ENCODE assay signal across 1 cellular context in the genomic region with DNA sequence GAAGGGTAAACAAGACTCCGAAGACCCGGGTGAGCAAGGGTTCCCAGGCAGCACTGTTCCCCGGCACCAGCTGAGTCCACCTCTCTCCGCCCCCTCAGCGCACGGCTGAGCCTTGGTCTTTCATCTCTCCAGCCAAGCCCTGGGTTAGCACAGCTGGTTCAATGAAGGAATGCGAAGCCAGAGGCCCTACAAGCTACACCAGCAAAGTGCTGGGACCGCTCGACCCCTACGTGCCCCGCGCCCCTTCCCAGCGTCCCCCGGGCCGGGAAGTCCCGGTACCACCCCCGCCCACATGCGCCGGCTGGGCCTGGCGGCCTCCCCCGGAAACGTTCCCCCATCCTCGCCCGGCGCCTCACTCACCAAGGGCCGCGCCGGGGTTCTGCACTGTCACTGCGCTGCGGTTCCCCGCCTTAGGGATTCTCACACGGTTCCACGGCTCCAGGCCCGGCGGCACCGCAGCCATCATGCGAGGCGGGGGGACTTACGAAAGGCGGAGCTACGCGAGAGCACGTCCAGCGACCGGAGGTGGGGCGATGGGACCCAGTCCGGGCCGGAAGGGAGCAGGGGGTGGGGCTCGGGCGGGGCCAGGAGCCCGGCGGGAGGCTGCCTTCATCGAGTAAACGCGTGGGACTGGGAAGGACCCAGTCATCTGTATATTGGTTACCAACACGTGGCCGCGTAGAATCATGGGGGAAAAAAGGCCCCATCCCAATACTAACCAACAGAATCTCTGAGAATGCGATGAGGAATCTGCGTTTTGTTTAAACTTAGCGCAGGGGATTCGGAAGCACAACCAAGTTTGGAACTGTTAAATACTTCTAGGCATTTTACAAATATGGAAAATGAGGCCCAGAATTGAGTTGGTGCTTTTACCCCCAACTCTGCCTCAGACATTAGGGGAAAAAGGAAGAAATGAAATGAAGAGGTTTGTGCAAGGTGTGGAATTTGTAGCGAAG.
TF ChIP-seq lines count a peak whose summit lies in the region.

No MANE protein-coding gene starts in this region.

TF ChIP-seq in GM23338, 12 proteins besides CTCF, POLR2A, EP300 and RAD21 (continued from another document):
- TF ChIP-seq, protein P1, sequence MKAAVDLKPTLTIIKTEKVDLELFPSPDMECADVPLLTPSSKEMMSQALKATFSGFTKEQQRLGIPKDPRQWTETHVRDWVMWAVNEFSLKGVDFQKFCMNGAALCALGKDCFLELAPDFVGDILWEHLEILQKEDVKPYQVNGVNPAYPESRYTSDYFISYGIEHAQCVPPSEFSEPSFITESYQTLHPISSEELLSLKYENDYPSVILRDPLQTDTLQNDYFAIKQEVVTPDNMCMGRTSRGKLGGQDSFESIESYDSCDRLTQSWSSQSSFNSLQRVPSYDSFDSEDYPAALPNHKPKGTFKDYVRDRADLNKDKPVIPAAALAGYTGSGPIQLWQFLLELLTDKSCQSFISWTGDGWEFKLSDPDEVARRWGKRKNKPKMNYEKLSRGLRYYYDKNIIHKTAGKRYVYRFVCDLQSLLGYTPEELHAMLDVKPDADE (IDR thresholded peaks at IDR 0.05), result 0 out of 2 replicates have a peak, but pooled peaks have one; percentile 52
- peak; percentile 87 for TF ChIP-seq POLR2AphosphoS5 (IDR thresholded peaks at IDR 0.05; ENCODE audit: low read depth)
- TF ChIP-seq ZNF114 (CRISPR knock-in tag; IDR thresholded peaks at IDR 0.05), result 0 out of 2 replicates have a peak, but pooled peaks have one; percentile 66
- no peak for TF ChIP-seq EZH2 (IDR thresholded peaks at IDR 0.05; ENCODE audit: low read depth, unreplicated experiment)
- no peak for TF ChIP-seq EZH2phosphoT487 (IDR thresholded peaks at IDR 0.05; ENCODE audit: unreplicated experiment)
- TF ChIP-seq NANOG (IDR thresholded peaks at IDR 0.05; ENCODE audit: borderline replicate concordance), result no peak
- TF ChIP-seq ZNF331 (CRISPR knock-in tag; IDR thresholded peaks at IDR 0.05; ENCODE audit: low read depth), result no peak
- TF ChIP-seq CREB1 (CRISPR knock-in tag; IDR thresholded peaks at IDR 0.05; ENCODE audit: low read depth), result peak; percentile 43
